In genomic region chr5:173283318-173284288, GRCh38 we compare ENCODE assay signal across 8 cellular contexts. TPM values are rescaled to one million over a fixed set of nuclear protein-coding genes. Genes with fewer than 3 reads are reported as not detected.
DNase-seq lines count a peak whose midpoint lies in the region; ATAC-seq and TF ChIP-seq lines count a peak whose summit lies in the region.

No MANE protein-coding gene starts in this region.

- peak overlapping the region; percentile 12 for H3K4me3 ChIP-seq in CD8-positive, alpha-beta memory T cell (ENCODE audit: low read length)
- H3K4me3 ChIP-seq in OCI-LY1 (ENCODE audit: low read depth, low read length, poor library complexity, severe bottlenecking) (no peak overlapping the region), fibroblast of lung (replicated peaks in 1 of 4; ENCODE audit: control extremely low read depth in 1 of 4, insufficient read depth in 1 of 4, low read depth in 3 of 4, low read length in 4 of 4) (peak overlapping the region in 3 of 4 experiments; percentile 23 to 36 (median 31)), neural progenitor cell (peak overlapping the region; percentile 24), suprapubic skin (peak overlapping the region; percentile 26)

- no peaks in the 10 kb centered on the region for H3K9me2 ChIP-seq in OCI-LY1 (ENCODE audit: low read depth, low read length)

- CTCF ChIA-PET in CD8-positive, alpha-beta memory T cell (lab: Charles Lee) = interaction anchor here (1.4 kb wide), 1 partner anchor 10 kb away, joined by 4 read pairs; no protein-coding TSS in a partner anchor

- peak; percentile 88 for ATAC-seq in GM19455 (IDR thresholded peaks at IDR 0.05; ENCODE audit: unreplicated experiment)
- ATAC-seq in HG03565 (IDR thresholded peaks at IDR 0.05; ENCODE audit: unreplicated experiment) = peak; percentile 65

- TF ChIP-seq CTCF in OCI-LY1 (IDR thresholded peaks at IDR 0.05; ENCODE audit: low read length) = peak; percentile 42
- TF ChIP-seq CTCF in fibroblast of lung (conservative IDR thresholded peaks at IDR 0.05 in 1 of 2, IDR thresholded peaks at IDR 0.05 in 1 of 2; ENCODE audit: low read depth in 1 of 2, low read length in 2 of 2) = peak; percentile 61 to 68
- TF ChIP-seq CTCF in neural progenitor cell (IDR thresholded peaks at IDR 0.05) = peak; percentile 79
- TF ChIP-seq CTCF in suprapubic skin (IDR thresholded peaks at IDR 0.05) = peak in 1 of 2 donors; percentile 71

- H3K4me2 ChIP-seq in OCI-LY1 (ENCODE audit: low read length) (no peak overlapping the region), fibroblast of lung (ENCODE audit: extremely low read depth, insufficient read depth, low read length) (peak overlapping the region; percentile 82), neural progenitor cell (peak overlapping the region; percentile 68)

- H3K4me1 Mint-ChIP-seq in CD8-positive, alpha-beta memory T cell = peaks cover 0 to 14% (median 4%) of the 10 kb centered on the region in 3 donors
- H3K4me1 Mint-ChIP-seq in neural progenitor cell = peaks cover 11% of the 10 kb centered on the region

- no peak overlapping the region for H2AFZ ChIP-seq in OCI-LY1 (ENCODE audit: low read length)
- peak overlapping the region; percentile 41 for H2AFZ ChIP-seq in fibroblast of lung (ENCODE audit: low read length)
- peak overlapping the region; percentile 90 for H2AFZ ChIP-seq in neural progenitor cell (replicated peaks)

- H3K9me3 Mint-ChIP-seq in CD8-positive, alpha-beta memory T cell = peaks cover 0 to 19% (median 3%) of the 10 kb centered on the region in 5 donors
- H3K9me3 Mint-ChIP-seq in neural progenitor cell = peaks cover 6% of the 10 kb centered on the region

- peaks cover 0 to 4% (median 0%) of the 10 kb centered on the region in 3 donors for H3K36me3 Mint-ChIP-seq in CD8-positive, alpha-beta memory T cell
- H3K36me3 Mint-ChIP-seq in neural progenitor cell = no peaks in the 10 kb centered on the region

- peaks cover 3% of the 10 kb centered on the region for H3K27me3 ChIP-seq in CD8-positive, alpha-beta memory T cell (ENCODE audit: insufficient read depth, low read length, poor library complexity, severe bottlenecking)
- no peaks in the 10 kb centered on the region for H3K27me3 ChIP-seq in OCI-LY1 (ENCODE audit: insufficient read depth, low read length)
- peaks cover 21% of the 10 kb centered on the region for H3K27me3 ChIP-seq in fibroblast of lung (ENCODE audit: control insufficient read depth, insufficient read depth, low read length)
- H3K27me3 ChIP-seq in neural progenitor cell = peaks cover 52% of the 10 kb centered on the region
- peaks cover 62% of the 10 kb centered on the region for H3K27me3 ChIP-seq in suprapubic skin

- no peaks in the 10 kb centered on the region for H3K36me3 ChIP-seq in CD8-positive, alpha-beta memory T cell (ENCODE audit: insufficient read depth, low read length)
- H3K36me3 ChIP-seq in OCI-LY1 (ENCODE audit: insufficient read depth, low read length) (no peaks in the 10 kb centered on the region), fibroblast of lung (ENCODE audit: control insufficient read depth, insufficient read depth, low read length) (no peaks in the 10 kb centered on the region), neural progenitor cell (no peaks in the 10 kb centered on the region), suprapubic skin (no peaks in the 10 kb centered on the region)

- H3K9me3 ChIP-seq in CD8-positive, alpha-beta memory T cell (ENCODE audit: low read length) = no peaks in the 10 kb centered on the region
- H3K9me3 ChIP-seq in OCI-LY1 (ENCODE audit: low read length) (no peaks in the 10 kb centered on the region), fibroblast of lung (ENCODE audit: control insufficient read depth, insufficient read depth, low read depth, low read length) (no peaks in the 10 kb centered on the region), neural progenitor cell (ENCODE audit: low read depth) (no peaks in the 10 kb centered on the region), suprapubic skin (no peaks in the 10 kb centered on the region)

- POLR2A ChIA-PET in CD8-positive, alpha-beta memory T cell (lab: Charles Lee) = no interaction called here

- TF ChIP-seq POLR2A in suprapubic skin (IDR thresholded peaks at IDR 0.05) = no peak

- DNase-seq in CD8-positive, alpha-beta memory T cell = peak; percentile 15 to 71 (median 43)
- DNase-seq in activated T-cell treated with anti-CD3 and anti-CD28 coated beads, Interleukin-2, amount 50 U/mL, for 48 hours = peak; percentile 81 to 86
- peak; percentile 45 to 65 for DNase-seq in fibroblast of lung (ENCODE audit: low read depth in 2 of 2)
- peak; percentile 85 for DNase-seq in neural progenitor cell (ENCODE audit: low spot score)
- peak in 1 of 2 donors; percentile 73 for DNase-seq in suprapubic skin (ENCODE audit: low spot score in 2 of 2)

- no peak overlapping the region for H3K27ac ChIP-seq in CD8-positive, alpha-beta memory T cell (ENCODE audit: low read depth, low read length)
- H3K27ac ChIP-seq in OCI-LY1 (ENCODE audit: low read depth, low read length, poor library complexity, severe bottlenecking) = no peak overlapping the region
- H3K27ac ChIP-seq in fibroblast of lung (ENCODE audit: insufficient read depth, low read length) = no peak overlapping the region
- no peak overlapping the region for H3K27ac ChIP-seq in neural progenitor cell
- no peak overlapping the region for H3K27ac ChIP-seq in suprapubic skin

- 5% methylated on average over 8 of the region's 45 CpGs for WGBS in suprapubic skin

- H3K27ac Mint-ChIP-seq in CD8-positive, alpha-beta memory T cell = no peak overlapping the region
- H3K27ac Mint-ChIP-seq in neural progenitor cell = no peak overlapping the region

- H3K4me3 Mint-ChIP-seq in CD8-positive, alpha-beta memory T cell = peak overlapping the region in 5 of 7 donors; percentile 6 to 75 (median 12)
- peak overlapping the region; percentile 63 for H3K4me3 Mint-ChIP-seq in neural progenitor cell

- peaks cover 43 to 77% of the 10 kb centered on the region in 2 donors for H3K27me3 Mint-ChIP-seq in CD8-positive, alpha-beta memory T cell
- H3K27me3 Mint-ChIP-seq in neural progenitor cell (ENCODE audit: insufficient read depth, low read depth) = peaks cover 30% of the 10 kb centered on the region

- H3K4me1 ChIP-seq in CD8-positive, alpha-beta memory T cell (ENCODE audit: insufficient read depth, low read length) = peaks cover 3% of the 10 kb centered on the region
- H3K4me1 ChIP-seq in OCI-LY1 (ENCODE audit: insufficient read depth, low read length, severe bottlenecking) (no peaks in the 10 kb centered on the region), fibroblast of lung (ENCODE audit: control insufficient read depth, extremely low read depth, insufficient read depth, low read length) (peaks cover 3% of the 10 kb centered on the region), neural progenitor cell (peaks cover 3% of the 10 kb centered on the region), suprapubic skin (peaks cover 9% of the 10 kb centered on the region)

- H3K79me2 ChIP-seq in OCI-LY1 (ENCODE audit: insufficient read depth, low read length) (no peaks in the 10 kb centered on the region), fibroblast of lung (ENCODE audit: control insufficient read depth, insufficient read depth, low read length) (no peaks in the 10 kb centered on the region), neural progenitor cell (ENCODE audit: low read depth) (no peaks in the 10 kb centered on the region)

- H3F3A ChIP-seq in OCI-LY1 (ENCODE audit: insufficient read depth, low read length) = no peaks in the 10 kb centered on the region
- peaks cover 7% of the 10 kb centered on the region for H3F3A ChIP-seq in neural progenitor cell (ENCODE audit: low read depth)

- H4K20me1 ChIP-seq in OCI-LY1 (ENCODE audit: insufficient read depth, low read length) (no peaks in the 10 kb centered on the region), fibroblast of lung (ENCODE audit: control insufficient read depth, extremely low read depth, insufficient read depth, low read length) (no peaks in the 10 kb centered on the region), neural progenitor cell (ENCODE audit: low read depth) (no peaks in the 10 kb centered on the region)

- no peak for TF ChIP-seq EP300 in suprapubic skin (IDR thresholded peaks at IDR 0.05)

- H3K9ac ChIP-seq in OCI-LY1 (ENCODE audit: low read length) (no peak overlapping the region), fibroblast of lung (ENCODE audit: insufficient read depth, low read length) (no peak overlapping the region), neural progenitor cell (no peak overlapping the region)

RNA-seq across cellular contexts. Expression of gene STC2, which starts 44.6 kb away (rescaled TPM):
- total RNA-seq in CD8-positive, alpha-beta memory T cell = 1 to 10 TPM; 2.1 to 2.4 TPM
- polyA plus RNA-seq in CD8-positive, alpha-beta memory T cell = not detected
- total RNA-seq in fibroblast of lung (110 and 299 TPM in 2 replicates), neural progenitor cell (ENCODE audit: low replicate concordance) (25.3 and 39.5 TPM in 2 replicates), suprapubic skin (1 to 10 TPM in 3 of 4 donors, under 1 TPM in 1; 0.72 to 7.6 (median 5.7) TPM)
- 93.9 and 112 TPM in 2 replicates for polyA plus RNA-seq in fibroblast of lung
- 107 and 115 TPM in 2 replicates for polyA plus RNA-seq in fibroblast of lung (2012)
- 24.9 and 28.7 TPM in 2 replicates for polyA minus RNA-seq in fibroblast of lung (ENCODE audit: low replicate concordance)

RNA-seq across cellular contexts. Expression of gene NKX2-5, which starts 48.6 kb away (rescaled TPM):
- total RNA-seq in CD8-positive, alpha-beta memory T cell = under 1 TPM in 1 of 2 experiments, not detected in 1; 0.22 TPM
- not detected for polyA plus RNA-seq in CD8-positive, alpha-beta memory T cell
- total RNA-seq in fibroblast of lung (not detected in 2 replicates), neural progenitor cell (ENCODE audit: low replicate concordance) (not detected in 2 replicates), suprapubic skin (not detected)
- not detected in 2 replicates for polyA plus RNA-seq in fibroblast of lung
- polyA plus RNA-seq in fibroblast of lung (2012) = not detected in 2 replicates
- polyA minus RNA-seq in fibroblast of lung (ENCODE audit: low replicate concordance) = not detected in 2 replicates
